In genomic region chr13:61765940-61766666, GRCh38 we compare ENCODE assay signal across 30 cellular contexts.
"Had no signal": no experiment of that assay in that cellular context is flagged by ENCODE, and none has a peak within 500 bp of the region (broad histone marks: within the 10 kb centered on the region; RNA-seq: fewer than 3 reads in every experiment).

No MANE protein-coding gene starts in this region.

- H3K4me1 Mint-ChIP-seq: central memory CD8-positive, alpha-beta T cell had no signal

- H3K4me3 ChIP-seq: esophagus muscularis mucosa, gastrocnemius medialis, heart left ventricle had no signal

- H3K27ac Mint-ChIP-seq: activated CD8-positive, alpha-beta T cell treated with anti-CD3 and anti-CD28 coated beads for 36 hours; activated naive CD8-positive, alpha-beta T cell; activated T-helper 1 cell treated with anti-CD3 and anti-CD28 coated beads, Interleukin-12 subunit alpha, Interleukin-12 subunit beta, Interleukin-2, Interleukin-4 antibody, amounts not matched to agents 30 ng/mL and 10 ng/mL and 1 ng/mL, durations not matched to agents 14 hours and 24 hours and 36 hours; effector memory CD8-positive, alpha-beta T cell had no signal

- ATAC-seq: activated CD8-positive, alpha-beta T cell treated with anti-CD3 and anti-CD28 coated beads for 36 hours; effector memory CD8-positive, alpha-beta T cell; foreskin keratinocyte; gastrocnemius medialis; heart left ventricle had no signal

- H3K36me3 ChIP-seq: brain microvascular endothelial cell, esophagus muscularis mucosa, gastrocnemius medialis, heart left ventricle had no signal

- H3K36me3 Mint-ChIP-seq: activated naive CD8-positive, alpha-beta T cell had no signal

- FAIRE-seq: astrocyte, bronchial epithelial cell, colon had no signal

- H3K27ac ChIP-seq: brain microvascular endothelial cell, esophagus muscularis mucosa, foreskin keratinocyte, gastrocnemius medialis, heart left ventricle had no signal

- H3K4me1 ChIP-seq: esophagus muscularis mucosa, foreskin keratinocyte, gastrocnemius medialis, heart left ventricle had no signal

- H3K9me3 ChIP-seq: gastrocnemius medialis had no signal

- H3K27me3 Mint-ChIP-seq: activated CD8-positive, alpha-beta T cell treated with anti-CD3 and anti-CD28 coated beads for 36 hours; activated naive CD8-positive, alpha-beta T cell; central memory CD8-positive, alpha-beta T cell; effector memory CD8-positive, alpha-beta T cell had no signal

- H3K4me3 Mint-ChIP-seq: activated CD8-positive, alpha-beta T cell treated with anti-CD3 and anti-CD28 coated beads for 36 hours; activated naive CD8-positive, alpha-beta T cell; activated T-helper 1 cell treated with anti-CD3 and anti-CD28 coated beads, Interleukin-12 subunit alpha, Interleukin-12 subunit beta, Interleukin-2, Interleukin-4 antibody, amounts not matched to agents 30 ng/mL and 10 ng/mL and 1 ng/mL, durations not matched to agents 14 hours and 24 hours and 36 hours; central memory CD8-positive, alpha-beta T cell; effector memory CD8-positive, alpha-beta T cell had no signal

- H3K27me3 ChIP-seq: brain microvascular endothelial cell, esophagus muscularis mucosa, foreskin keratinocyte, gastrocnemius medialis, heart left ventricle had no signal

- DNase-seq: activated CD4-positive, alpha-beta T cell treated with anti-CD3 and anti-CD28 coated beads for 48 hours; activated CD4-positive, alpha-beta T cell treated with anti-CD3 and anti-CD28 coated beads, Interleukin-2, amount 50 U/mL, for 1 hour; activated CD4-positive, alpha-beta T cell treated with anti-CD3 and anti-CD28 coated beads, Interleukin-2, amount 50 U/mL, for 48 hours; activated CD8-positive, alpha-beta memory T cell treated with anti-CD3 and anti-CD28 coated beads for 24 hours; activated CD8-positive, alpha-beta T cell treated with anti-CD3 and anti-CD28 coated beads for 36 hours; activated gamma-delta T cell; activated naive CD4-positive, alpha-beta T cell; activated naive CD4-positive, alpha-beta T cell treated with anti-CD3 and anti-CD28 coated beads, Interleukin-2, amount 50 U/mL, for 16 hours; activated T-cell treated with anti-CD3 and anti-CD28 coated beads, Interleukin-2, amount 50 U/mL, for 1 hour; activated T-cell treated with anti-CD3 and anti-CD28 coated beads, Interleukin-2, amount 50 U/mL, for 48 hours; amniotic stem cell; anterior cingulate cortex; brain microvascular endothelial cell; cortex of kidney; dermis blood vessel endothelial cell; effector CD4-positive, alpha-beta T cell; effector memory CD8-positive, alpha-beta T cell; erythroblast; foreskin keratinocyte; gastrocnemius medialis; glutamatergic neuron; T-helper 2 cell had no signal
